14 cellular contexts compared by ENCODE assay signal in the genomic region with DNA sequence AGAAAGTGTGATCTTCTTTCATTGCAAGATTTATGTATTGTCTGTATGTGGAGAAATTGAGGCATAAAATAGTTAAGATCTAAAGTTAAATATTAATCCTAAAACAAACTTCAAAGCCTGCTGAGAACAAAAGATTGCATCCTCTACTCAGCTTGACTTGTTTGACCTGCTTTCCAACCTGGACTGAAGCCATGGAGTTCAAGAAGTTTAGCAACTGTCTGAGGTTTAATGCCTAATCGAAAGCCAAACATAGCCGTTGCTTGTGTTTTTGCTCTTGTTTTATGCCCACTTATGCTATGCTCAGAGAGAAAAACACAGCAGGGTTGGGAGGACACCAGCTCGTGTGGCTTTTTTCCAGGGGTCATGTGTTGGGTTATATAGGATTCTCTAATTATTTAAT.
DNase-seq lines count a peak whose midpoint lies in the region; TF ChIP-seq lines count a peak whose summit lies in the region.
"Had no signal": no experiment of that assay in that cellular context is flagged by ENCODE, and none has a peak within 500 bp of the region (broad histone marks: within the 10 kb centered on the region; RNA-seq: fewer than 3 reads in every experiment).

No MANE protein-coding gene starts in this region.

- no peak overlapping the region for H3K9ac ChIP-seq in mammary epithelial cell (ENCODE audit: insufficient read depth, low read length)

- no peaks in the 10 kb centered on the region for H4K20me1 ChIP-seq in mammary epithelial cell (ENCODE audit: insufficient read depth, low read length)

- 27% methylated on average over 3 of the region's 3 CpGs for WGBS in mammary epithelial cell (ENCODE audit: low coverage, missing lambda C conversion rate)
- WGBS in stomach, 5 donors = 21 to 30% (median 21%) methylated on average over 3 of the region's 3 CpGs

- H3K36me3 ChIP-seq in mammary epithelial cell (ENCODE audit: insufficient read depth, low read length) = no peaks in the 10 kb centered on the region
- no peaks in the 10 kb centered on the region for H3K36me3 ChIP-seq in kidney epithelial cell (ENCODE audit: control insufficient read depth, insufficient read depth, low read length)
- H3K36me3 ChIP-seq in stomach = no peaks in the 10 kb centered on the region
- H3K36me3 ChIP-seq: neutrophil had no signal

- intact Hi-C loops in mammary epithelial cell (cut with micrococcal nuclease) (no loop called here), stomach (cut with DNase I; ENCODE audit: low total_unique reads) (no loop called here)

- peak in 2 of 3 experiments; percentile 28 to 33 for DNase-seq in NCI-H1417 (lab: John Stamatoyannopoulos, UW)
- DNase-seq in NCI-H1417 treated with DMSO at 0.1 percent for 48 hours (lab: John Stamatoyannopoulos, UW) = no peak
- no peak for DNase-seq in mammary epithelial cell
- peak; percentile 71 for DNase-seq in kidney epithelial cell (ENCODE audit: low read depth)
- DNase-seq in stomach = peak; percentile 85
- DNase-seq in T-helper 1 cell = no peak
- DNase-seq in foreskin melanocyte = no peak
- no peak for DNase-seq in central memory CD4-positive, alpha-beta T cell
- DNase-seq: amygdala; DND-41; effector memory CD4-positive, alpha-beta T cell; stimulated activated CD4-positive, alpha-beta T cell treated with anti-CD3 and anti-CD28 coated beads, Interleukin-1b, Interleukin-23, amount 100 ng/mL, for 48 hours; stimulated activated naive CD4-positive, alpha-beta T cell had no signal

- no peak for TF ChIP-seq CTCF in mammary epithelial cell (conservative IDR thresholded peaks at IDR 0.05 in 1 of 2, IDR thresholded peaks at IDR 0.05 in 1 of 2; ENCODE audit: extremely low read depth in 1 of 2, insufficient read depth in 1 of 2, low read depth in 1 of 2, low read length in 2 of 2)
- no peak for TF ChIP-seq CTCF in kidney epithelial cell (IDR thresholded peaks at IDR 0.05; ENCODE audit: insufficient read depth, low read length, poor library complexity, severe bottlenecking)
- TF ChIP-seq CTCF in stomach (IDR thresholded peaks at IDR 0.05) = no peak

- no peaks in the 10 kb centered on the region for H3K79me2 ChIP-seq in mammary epithelial cell (ENCODE audit: insufficient read depth, low read length)

- no peak overlapping the region for H2AFZ ChIP-seq in mammary epithelial cell (ENCODE audit: low read depth, low read length)

- H3K9me3 ChIP-seq in mammary epithelial cell (replicated peaks; ENCODE audit: insufficient read depth, low read length) (no peaks in the 10 kb centered on the region), stomach (no peaks in the 10 kb centered on the region)
- H3K9me3 ChIP-seq: neutrophil had no signal

- no peak for TF ChIP-seq POLR2A in stomach (IDR thresholded peaks at IDR 0.05)

- no peak for TF ChIP-seq EP300 in stomach (IDR thresholded peaks at IDR 0.05)

- no TSS peak for BruUV-seq in mammary epithelial cell (replicated peaks; lab: Mats Ljungman, UMichigan)

- H3K4me3 ChIP-seq in mammary epithelial cell (replicated peaks in 1 of 3; ENCODE audit: insufficient read depth in 1 of 3, low read depth in 2 of 3, low read length in 3 of 3) (no peak overlapping the region), kidney epithelial cell (ENCODE audit: low read depth, low read length) (no peak overlapping the region), stomach (peak overlapping the region in 1 of 4 donors; percentile 4)

- in situ Hi-C loops in mammary epithelial cell (cut with MboI; ENCODE audit: low sequenced_read_pairs in 2 of 2) = no loop called here

- CTCF ChIA-PET in mammary epithelial cell (lab: Charles Lee; ENCODE audit: low non-redundant PET) = no interaction called here

- peak overlapping the region; percentile 35 for H3K4me2 ChIP-seq in mammary epithelial cell (ENCODE audit: insufficient read depth, low read depth, low read length)

- dilution Hi-C loops in mammary epithelial cell (cut with HindIII; ENCODE audit: low sequenced_read_pairs) = loop anchor here (5.0 kb wide), 1 partner anchor 41 kb away; no protein-coding TSS in a partner anchor

- H3K27ac ChIP-seq in mammary epithelial cell (ENCODE audit: insufficient read depth, low read depth, low read length) = no peak overlapping the region
- peak overlapping the region; percentile 72 to 85 (median 78) for H3K27ac ChIP-seq in stomach
- H3K27ac ChIP-seq: neutrophil had no signal

- no peaks in the 10 kb centered on the region for H3K27me3 ChIP-seq in mammary epithelial cell (ENCODE audit: insufficient read depth, low read length)
- H3K27me3 ChIP-seq in kidney epithelial cell (ENCODE audit: control insufficient read depth, insufficient read depth, low read length) = no peaks in the 10 kb centered on the region
- no peaks in the 10 kb centered on the region for H3K27me3 ChIP-seq in stomach
- H3K27me3 ChIP-seq: neutrophil had no signal

- no peaks in the 10 kb centered on the region for H3K4me1 ChIP-seq in mammary epithelial cell (ENCODE audit: insufficient read depth, low read length)
- H3K4me1 ChIP-seq in stomach = peaks cover 10 to 58% (median 32%) of the 10 kb centered on the region in 4 donors

Comparison
In these comparisons a context has a peak if more than half of its experiments do, and no peak if none do; other contexts are left out.
1. DNase-seq: peak in NCI-H1417 (2 of 3), kidney epithelial cell (single experiment) and stomach (single experiment); none in NCI-H1417 treated with DMSO at 0.1 percent for 48 hours (single experiment), mammary epithelial cell (single experiment), T-helper 1 cell (0 of 5), foreskin melanocyte (single experiment) and central memory CD4-positive, alpha-beta T cell (single experiment).